In the genomic region with DNA sequence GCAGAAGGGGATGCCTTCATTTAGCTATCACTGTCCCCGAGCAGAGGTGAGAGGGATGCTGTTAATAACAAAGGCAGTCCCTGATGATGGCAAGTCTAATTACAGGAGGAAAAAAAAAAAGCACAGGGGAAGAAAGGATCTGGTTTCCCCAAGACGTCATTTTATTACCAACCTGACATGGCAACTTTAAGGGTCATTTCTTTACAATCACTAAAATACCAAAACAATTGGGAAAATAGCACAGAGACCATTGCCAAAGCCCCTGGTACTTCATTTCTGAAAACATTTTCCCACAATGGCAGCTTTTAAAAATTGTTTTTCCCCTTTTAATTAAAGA, we compare ENCODE assay signal across 24 cellular contexts.
A peak's percentile ranks its signal among the peaks of the same experiment; 100 is the strongest.
DNase-seq lines count a peak whose midpoint lies in the region; ATAC-seq, FAIRE-seq and TF ChIP-seq lines count a peak whose summit lies in the region.
"Had no signal": no experiment of that assay in that cellular context is flagged by ENCODE, and none has a peak within 500 bp of the region (broad histone marks: within the 10 kb centered on the region; RNA-seq: fewer than 3 reads in every experiment).

No MANE protein-coding gene starts in this region.

- no peaks in the 10 kb centered on the region for H3K27me3 Mint-ChIP-seq in GM23338 (ENCODE audit: insufficient read depth, low read depth, poor library complexity)
- no peaks in the 10 kb centered on the region for H3K27me3 Mint-ChIP-seq in neural crest cell (ENCODE audit: low read depth)
- H3K27me3 Mint-ChIP-seq: B cell had no signal

- peaks cover 0 to 17% (median 11%) of the 10 kb centered on the region in 10 experiments; a peak in 13 of 20 replicates for H3K4me1 ChIP-seq in BLaER1 treated with 17β-estradiol and CSF1 and Interleukin-3, amounts not matched to agents 10 nM and 100 nM
- H3K4me1 ChIP-seq in GM23338 (ENCODE audit: insufficient read depth) = no peaks in the 10 kb centered on the region
- H3K4me1 ChIP-seq: SJSA1 had no signal

- no peaks in the 10 kb centered on the region for H3K27me3 ChIP-seq in BLaER1 treated with 17β-estradiol and CSF1 and Interleukin-3, amounts not matched to agents 10 nM and 100 nM
- H3K27me3 ChIP-seq in GM23338 (ENCODE audit: insufficient read depth) = no peaks in the 10 kb centered on the region
- H3K27me3 ChIP-seq: MG63, SJSA1 had no signal

- no peaks in the 10 kb centered on the region for H3K9me2 ChIP-seq in GM23338 (ENCODE audit: insufficient read depth)

- no peaks in the 10 kb centered on the region for H3K36me3 Mint-ChIP-seq in GM23338 (ENCODE audit: low read depth)
- peaks cover 4% of the 10 kb centered on the region for H3K36me3 Mint-ChIP-seq in neural crest cell (ENCODE audit: low read depth)

- TF ChIP-seq CTCF in GM23338 (conservative IDR thresholded peaks at IDR 0.05; ENCODE audit: low read depth in 2 of 2) (no peak), neural crest cell (conservative IDR thresholded peaks at IDR 0.05) (no peak)

- H3K36me3 ChIP-seq in BLaER1 treated with 17β-estradiol and CSF1 and Interleukin-3, amounts not matched to agents 10 nM and 100 nM = no peaks in the 10 kb centered on the region
- H3K36me3 ChIP-seq in GM23338 (ENCODE audit: insufficient read depth) = no peaks in the 10 kb centered on the region
- H3K36me3 ChIP-seq: MG63, SJSA1 had no signal

- H3K4me3 ChIP-seq in BLaER1 treated with 17β-estradiol and CSF1 and Interleukin-3, amounts not matched to agents 10 nM and 100 nM = no peak overlapping the region
- no peak overlapping the region for H3K4me3 ChIP-seq in GM23338
- H3K4me3 ChIP-seq: MG63, SJSA1 had no signal

- peaks cover 0 to 18% (median 9%) of the 10 kb centered on the region in 11 experiments; a peak in 13 of 22 replicates for H3K9me3 ChIP-seq in BLaER1 treated with 17β-estradiol and CSF1 and Interleukin-3, amounts not matched to agents 10 nM and 100 nM (replicated peaks in 1 of 11)
- H3K9me3 ChIP-seq: MG63, SJSA1 had no signal

- H3K4me2 ChIP-seq in BLaER1 treated with 17β-estradiol and CSF1 and Interleukin-3, amounts not matched to agents 10 nM and 100 nM = peak overlapping the region in 8 of 11 experiments; percentile 33 to 64 (median 58); a peak in 13 of 22 replicates
- no peak overlapping the region for H3K4me2 ChIP-seq in GM23338

- H3K27ac Mint-ChIP-seq in GM23338 (no peak overlapping the region), neural crest cell (ENCODE audit: unreplicated experiment) (peak overlapping the region; percentile 69)
- H3K27ac Mint-ChIP-seq: B cell had no signal

- H3F3A ChIP-seq in GM23338 (replicated peaks; ENCODE audit: low read depth) = no peaks in the 10 kb centered on the region

- H3K9me3 Mint-ChIP-seq in GM23338 (no peaks in the 10 kb centered on the region; the same call in 2 of the 3 replicates), neural crest cell (peaks cover 9% of the 10 kb centered on the region)

- H3K4me1 Mint-ChIP-seq in GM23338 (no peaks in the 10 kb centered on the region; the same call in 1 of the 3 replicates), neural crest cell (peaks cover 11% of the 10 kb centered on the region)
- H3K4me1 Mint-ChIP-seq: B cell had no signal

- peak overlapping the region; percentile 19; the same call in 1 of the 2 replicates for H2AFZ ChIP-seq in GM23338

- DNase-seq in GM23338 (ENCODE audit: low spot score) (no peak), left kidney (ENCODE audit: low read depth, low spot score) (peak; percentile 59), neural crest cell (ENCODE audit: low read depth, low spot score) (no peak), caudate nucleus (lab: John Stamatoyannopoulos, UW) (no peak), urothelium cell line (ENCODE audit: low spot score) (no peak), SW 1271 (lab: John Stamatoyannopoulos, UW) (no peak)
- DNase-seq in activated effector memory CD4-positive, alpha-beta T cell treated with anti-CD3 and anti-CD28 coated beads, Interleukin-2, amount 50 U/mL, for 16 hours = no peak
- DNase-seq: DMS153, DND-41, IMR-90, KG1, MG63, NCI-H2029 treated with DMSO at 0.1 percent for 48 hours, NCI-H2171 treated with DMSO at 0.1 percent for 48 hours, NCI-H510A treated with DMSO at 0.1 percent for 48 hours, NCI-H774, Right ventricle myocardium superior, RPMI8226 had no signal

- H3K9ac ChIP-seq in BLaER1 treated with 17β-estradiol and CSF1 and Interleukin-3, amounts not matched to agents 10 nM and 100 nM = no peak overlapping the region

- no peaks in the 10 kb centered on the region for H3K79me2 ChIP-seq in GM23338 (replicated peaks; ENCODE audit: insufficient read depth)

- H3K4me3 Mint-ChIP-seq in GM23338 (no peak overlapping the region), neural crest cell (no peak overlapping the region)
- H3K4me3 Mint-ChIP-seq: B cell had no signal

- H3K27ac ChIP-seq in BLaER1 treated with 17β-estradiol and CSF1 and Interleukin-3, amounts not matched to agents 10 nM and 100 nM = no peak overlapping the region
- H3K27ac ChIP-seq in GM23338 (ENCODE audit: low read depth) (no peak overlapping the region), caudate nucleus (ENCODE audit: low read depth, low read length) (no peak overlapping the region)
- H3K27ac ChIP-seq: SJSA1 had no signal

- no peaks in the 10 kb centered on the region for H4K20me1 ChIP-seq in BLaER1 treated with 17β-estradiol and CSF1 and Interleukin-3, amounts not matched to agents 10 nM and 100 nM
- H4K20me1 ChIP-seq in GM23338 (replicated peaks; ENCODE audit: insufficient read depth) = no peaks in the 10 kb centered on the region

- no peak for FAIRE-seq in urothelium cell line (lab: Jason Lieb, UNC)
- FAIRE-seq: GM12892, GM19239, H54 had no signal

- ATAC-seq in GM23338 = no peak

TF ChIP-seq in GM23338, 12 proteins besides CTCF, POLR2A, EP300 and RAD21 (continues in another document):
- TF ChIP-seq POLR2AphosphoS5 (IDR thresholded peaks at IDR 0.05; ENCODE audit: low read depth) (no peak), JUNB (IDR thresholded peaks at IDR 0.05; ENCODE audit: unreplicated experiment) (no peak)
- TF ChIP-seq, protein P1, sequence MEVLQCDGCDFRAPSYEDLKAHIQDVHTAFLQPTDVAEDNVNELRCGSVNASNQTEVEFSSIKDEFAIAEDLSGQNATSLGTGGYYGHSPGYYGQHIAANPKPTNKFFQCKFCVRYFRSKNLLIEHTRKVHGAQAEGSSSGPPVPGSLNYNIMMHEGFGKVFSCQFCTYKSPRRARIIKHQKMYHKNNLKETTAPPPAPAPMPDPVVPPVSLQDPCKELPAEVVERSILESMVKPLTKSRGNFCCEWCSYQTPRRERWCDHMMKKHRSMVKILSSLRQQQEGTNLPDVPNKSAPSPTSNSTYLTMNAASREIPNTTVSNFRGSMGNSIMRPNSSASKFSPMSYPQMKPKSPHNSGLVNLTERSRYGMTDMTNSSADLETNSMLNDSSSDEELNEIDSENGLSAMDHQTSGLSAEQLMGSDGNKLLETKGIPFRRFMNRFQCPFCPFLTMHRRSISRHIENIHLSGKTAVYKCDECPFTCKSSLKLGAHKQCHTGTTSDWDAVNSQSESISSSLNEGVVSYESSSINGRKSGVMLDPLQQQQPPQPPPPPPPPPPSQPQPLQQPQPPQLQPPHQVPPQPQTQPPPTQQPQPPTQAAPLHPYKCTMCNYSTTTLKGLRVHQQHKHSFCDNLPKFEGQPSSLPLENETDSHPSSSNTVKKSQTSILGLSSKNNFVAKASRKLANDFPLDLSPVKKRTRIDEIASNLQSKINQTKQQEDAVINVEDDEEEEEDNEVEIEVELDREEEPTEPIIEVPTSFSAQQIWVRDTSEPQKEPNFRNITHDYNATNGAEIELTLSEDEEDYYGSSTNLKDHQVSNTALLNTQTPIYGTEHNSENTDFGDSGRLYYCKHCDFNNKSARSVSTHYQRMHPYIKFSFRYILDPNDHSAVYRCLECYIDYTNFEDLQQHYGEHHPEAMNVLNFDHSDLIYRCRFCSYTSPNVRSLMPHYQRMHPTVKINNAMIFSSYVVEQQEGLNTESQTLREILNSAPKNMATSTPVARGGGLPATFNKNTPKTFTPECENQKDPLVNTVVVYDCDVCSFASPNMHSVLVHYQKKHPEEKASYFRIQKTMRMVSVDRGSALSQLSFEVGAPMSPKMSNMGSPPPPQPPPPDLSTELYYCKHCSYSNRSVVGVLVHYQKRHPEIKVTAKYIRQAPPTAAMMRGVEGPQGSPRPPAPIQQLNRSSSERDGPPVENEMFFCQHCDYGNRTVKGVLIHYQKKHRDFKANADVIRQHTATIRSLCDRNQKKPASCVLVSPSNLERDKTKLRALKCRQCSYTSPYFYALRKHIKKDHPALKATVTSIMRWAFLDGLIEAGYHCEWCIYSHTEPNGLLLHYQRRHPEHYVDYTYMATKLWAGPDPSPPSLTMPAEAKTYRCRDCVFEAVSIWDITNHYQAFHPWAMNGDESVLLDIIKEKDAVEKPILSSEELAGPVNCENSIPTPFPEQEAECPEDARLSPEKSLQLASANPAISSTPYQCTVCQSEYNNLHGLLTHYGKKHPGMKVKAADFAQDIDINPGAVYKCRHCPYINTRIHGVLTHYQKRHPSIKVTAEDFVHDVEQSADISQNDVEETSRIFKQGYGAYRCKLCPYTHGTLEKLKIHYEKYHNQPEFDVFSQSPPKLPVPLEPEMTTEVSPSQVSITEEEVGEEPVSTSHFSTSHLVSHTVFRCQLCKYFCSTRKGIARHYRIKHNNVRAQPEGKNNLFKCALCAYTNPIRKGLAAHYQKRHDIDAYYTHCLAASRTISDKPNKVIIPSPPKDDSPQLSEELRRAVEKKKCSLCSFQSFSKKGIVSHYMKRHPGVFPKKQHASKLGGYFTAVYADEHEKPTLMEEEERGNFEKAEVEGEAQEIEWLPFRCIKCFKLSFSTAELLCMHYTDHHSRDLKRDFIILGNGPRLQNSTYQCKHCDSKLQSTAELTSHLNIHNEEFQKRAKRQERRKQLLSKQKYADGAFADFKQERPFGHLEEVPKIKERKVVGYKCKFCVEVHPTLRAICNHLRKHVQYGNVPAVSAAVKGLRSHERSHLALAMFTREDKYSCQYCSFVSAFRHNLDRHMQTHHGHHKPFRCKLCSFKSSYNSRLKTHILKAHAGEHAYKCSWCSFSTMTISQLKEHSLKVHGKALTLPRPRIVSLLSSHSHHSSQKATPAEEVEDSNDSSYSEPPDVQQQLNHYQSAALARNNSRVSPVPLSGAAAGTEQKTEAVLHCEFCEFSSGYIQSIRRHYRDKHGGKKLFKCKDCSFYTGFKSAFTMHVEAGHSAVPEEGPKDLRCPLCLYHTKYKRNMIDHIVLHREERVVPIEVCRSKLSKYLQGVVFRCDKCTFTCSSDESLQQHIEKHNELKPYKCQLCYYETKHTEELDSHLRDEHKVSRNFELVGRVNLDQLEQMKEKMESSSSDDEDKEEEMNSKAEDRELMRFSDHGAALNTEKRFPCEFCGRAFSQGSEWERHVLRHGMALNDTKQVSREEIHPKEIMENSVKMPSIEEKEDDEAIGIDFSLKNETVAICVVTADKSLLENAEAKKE (CRISPR knock-in tag; IDR thresholded peaks at IDR 0.05) = no peak
